10 cellular contexts compared by ENCODE assay signal in genomic region chr6:45923831-45924391, GRCh38.
DNase-seq lines count a peak whose midpoint lies in the region; ATAC-seq and TF ChIP-seq lines count a peak whose summit lies in the region.
"Had no signal": no experiment of that assay in that cellular context is flagged by ENCODE, and none has a peak within 500 bp of the region (broad histone marks: within the 10 kb centered on the region; RNA-seq: fewer than 3 reads in every experiment).

No MANE protein-coding gene starts in this region.

- peaks cover 0 to 2% of the 10 kb centered on the region in 2 donors for H3K36me3 Mint-ChIP-seq in activated T-cell treated with anti-CD3 and anti-CD28 coated beads, Interleukin-2, amount 50 U/mL, for 72 hours (ENCODE audit: insufficient read depth in 2 of 2)
- no peaks in the 10 kb centered on the region for H3K36me3 Mint-ChIP-seq in CD14-positive monocyte
- H3K36me3 Mint-ChIP-seq: activated naive CD4-positive, alpha-beta T cell treated with anti-CD3 and anti-CD28 coated beads, Interleukin-2, amount 50 U/mL, for 24 hours had no signal

- peak; percentile 62 for ATAC-seq in GM18870 (IDR thresholded peaks at IDR 0.05; ENCODE audit: unreplicated experiment)
- peak; percentile 69 for ATAC-seq in HG02852 (IDR thresholded peaks at IDR 0.05; ENCODE audit: unreplicated experiment)
- ATAC-seq in activated T-cell treated with anti-CD3 and anti-CD28 coated beads, Interleukin-2, amount 50 U/mL, for 72 hours (replicated peaks in 1 of 2), result peak; percentile 90 to 91

- H3K27ac Mint-ChIP-seq in activated T-cell treated with anti-CD3 and anti-CD28 coated beads, Interleukin-2, amount 50 U/mL, for 72 hours, result peak overlapping the region; percentile 84
- no peak overlapping the region for H3K27ac Mint-ChIP-seq in CD14-positive monocyte
- H3K27ac Mint-ChIP-seq: activated naive CD4-positive, alpha-beta T cell treated with anti-CD3 and anti-CD28 coated beads, Interleukin-2, amount 50 U/mL, for 24 hours had no signal

- H3K4me1 Mint-ChIP-seq in activated T-cell treated with anti-CD3 and anti-CD28 coated beads, Interleukin-2, amount 50 U/mL, for 72 hours (ENCODE audit: low read depth), result peaks cover 77% of the 10 kb centered on the region
- peaks cover 5% of the 10 kb centered on the region for H3K4me1 Mint-ChIP-seq in CD14-positive monocyte

- no peaks in the 10 kb centered on the region for H3K9me3 Mint-ChIP-seq in activated T-cell treated with anti-CD3 and anti-CD28 coated beads, Interleukin-2, amount 50 U/mL, for 72 hours
- no peaks in the 10 kb centered on the region for H3K9me3 Mint-ChIP-seq in CD14-positive monocyte
- H3K9me3 Mint-ChIP-seq: activated naive CD4-positive, alpha-beta T cell treated with anti-CD3 and anti-CD28 coated beads, Interleukin-2, amount 50 U/mL, for 24 hours had no signal

- H3K4me3 Mint-ChIP-seq in activated T-cell treated with anti-CD3 and anti-CD28 coated beads, Interleukin-2, amount 50 U/mL, for 72 hours, result peak overlapping the region; percentile 74 to 81
- no peak overlapping the region for H3K4me3 Mint-ChIP-seq in CD14-positive monocyte
- H3K4me3 Mint-ChIP-seq: activated naive CD4-positive, alpha-beta T cell treated with anti-CD3 and anti-CD28 coated beads, Interleukin-2, amount 50 U/mL, for 24 hours had no signal

- no peak for TF ChIP-seq CTCF in CD14-positive monocyte (IDR thresholded peaks at IDR 0.05)

- peak; percentile 78 to 85 for DNase-seq in activated T-cell treated with anti-CD3 and anti-CD28 coated beads, Interleukin-2, amount 50 U/mL, for 72 hours
- peak; percentile 52 to 65 (median 53) for DNase-seq in stimulated activated CD4-positive, alpha-beta T cell treated with anti-CD3 and anti-CD28 coated beads, Interleukin-12 subunit alpha, Interleukin-12 subunit beta, amount 100 ng/mL, for 48 hours (ENCODE audit: low read depth in 2 of 3, low spot score in 1 of 3)
- DNase-seq in CD14-positive monocyte (ENCODE audit: low spot score) (no peak), D341Med (ENCODE audit: low spot score) (no peak), AML-193 (lab: John Stamatoyannopoulos, UW) (no peak), anterior cingulate cortex (lab: John Stamatoyannopoulos, UW) (no peak)
- DNase-seq: pancreas had no signal

- H3K27me3 Mint-ChIP-seq in activated T-cell treated with anti-CD3 and anti-CD28 coated beads, Interleukin-2, amount 50 U/mL, for 72 hours (ENCODE audit: low read depth), result no peaks in the 10 kb centered on the region
- peaks cover 1 to 2% (median 2%) of the 10 kb centered on the region in 3 donors for H3K27me3 Mint-ChIP-seq in CD14-positive monocyte (ENCODE audit: low read depth in 3 of 3)
- H3K27me3 Mint-ChIP-seq: activated naive CD4-positive, alpha-beta T cell treated with anti-CD3 and anti-CD28 coated beads, Interleukin-2, amount 50 U/mL, for 24 hours had no signal

- intact Hi-C loops in CD14-positive monocyte (cut with micrococcal nuclease), result loop anchor here (2.0 to 10.0 kb wide), 3 partner anchors 1267 to 1449 kb away; no protein-coding TSS in a partner anchor

Comparison
In these comparisons a context has a peak if more than half of its experiments do, and no peak if none do; other contexts are left out.
1. DNase-seq: peak in activated T-cell treated with anti-CD3 and anti-CD28 coated beads, Interleukin-2, amount 50 U/mL, for 72 hours (2 of 2) and stimulated activated CD4-positive, alpha-beta T cell treated with anti-CD3 and anti-CD28 coated beads, Interleukin-12 subunit alpha, Interleukin-12 subunit beta, amount 100 ng/mL, for 48 hours (3 of 3); none in CD14-positive monocyte (single experiment), D341Med (single experiment), AML-193 (0 of 2) and anterior cingulate cortex (0 of 58).
2. H3K4me3 Mint-ChIP-seq: peak in activated T-cell treated with anti-CD3 and anti-CD28 coated beads, Interleukin-2, amount 50 U/mL, for 72 hours (2 of 2); none in CD14-positive monocyte (0 of 2).
3. Peak in every context shown above with its lines, with median percentiles within 50 percentile points of each other: ATAC-seq.